Comparison of ENCODE assay signal across 29 cellular contexts in the genomic region with DNA sequence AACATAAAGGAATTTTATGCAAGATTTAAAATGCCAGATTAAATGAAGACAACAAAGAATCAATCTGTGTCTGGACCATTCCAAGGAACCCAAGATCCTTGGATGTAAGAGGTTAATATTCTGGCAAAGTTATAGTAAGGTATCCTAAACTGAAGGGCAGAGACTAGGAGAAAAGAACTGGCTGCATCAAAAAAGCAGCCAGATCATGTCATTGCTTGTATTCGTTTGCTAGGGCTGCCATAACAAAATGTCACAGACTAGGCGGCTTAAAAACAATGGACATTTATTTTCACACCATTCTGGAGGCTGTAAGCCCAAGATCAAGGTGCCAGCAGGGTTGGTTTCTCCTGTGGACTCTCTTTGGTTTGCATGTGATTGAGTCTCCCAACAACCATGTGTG.
"Had no signal": no experiment of that assay in that cellular context is flagged by ENCODE, and none has a peak within 500 bp of the region (broad histone marks: within the 10 kb centered on the region; RNA-seq: fewer than 3 reads in every experiment).

No MANE protein-coding gene starts in this region.

- H3K4me1 ChIP-seq: stomach, suprapubic skin, testis, thyroid gland, tibial artery, tibial nerve, transverse colon, upper lobe of left lung, upper lobe of right lung, uterus, vagina had no signal

- H3K27me3 Mint-ChIP-seq: stimulated activated naive CD8-positive, alpha-beta T cell treated with anti-CD3 and anti-CD28 coated beads, Interleukin-15, Interleukin-2, amounts not matched to agents 100 ng/mL and 50 ng/mL, for 24 hours had no signal

- H3K36me3 Mint-ChIP-seq: stimulated activated effector memory CD8-positive, alpha-beta T cell treated with anti-CD3 and anti-CD28 coated beads, Interleukin-12 subunit alpha, Interleukin-12 subunit beta, amount 100 ng/mL, for 72 hours; stimulated activated memory B cell treated with anti-CD40 and anti-IgM and Interleukin-4, amounts not matched to agents 10 μg/mL and 1 μg/mL and 100 μg/mL, for 72 hours; stimulated activated naive B cell treated with anti-CD40 and anti-IgM and Interleukin-4, amounts not matched to agents 10 μg/mL and 1 μg/mL and 100 μg/mL, for 72 hours; type B pancreatic cell had no signal

- H3K4me3 ChIP-seq: stomach, suprapubic skin, testis, thoracic aorta, thyroid gland, tibial artery, tibial nerve, transverse colon, upper lobe of left lung, upper lobe of right lung, uterus, vagina had no signal

- FAIRE-seq: urothelium cell line had no signal

- H3K27ac ChIP-seq: stomach, suprapubic skin, testis, thoracic aorta, thyroid gland, tibial artery, tibial nerve, transverse colon, upper lobe of left lung, upper lobe of right lung, uterus, vagina had no signal

- H3K4me1 Mint-ChIP-seq: stimulated activated effector memory CD8-positive, alpha-beta T cell treated with anti-CD3 and anti-CD28 coated beads, Interleukin-12 subunit alpha, Interleukin-12 subunit beta, amount 100 ng/mL, for 72 hours; stimulated activated memory B cell treated with anti-CD40 and anti-IgM and Interleukin-4, amounts not matched to agents 10 μg/mL and 1 μg/mL and 100 μg/mL, for 72 hours; stimulated activated naive B cell treated with anti-CD40 and anti-IgM and Interleukin-4, amounts not matched to agents 10 μg/mL and 1 μg/mL and 100 μg/mL, for 72 hours; stimulated activated naive CD8-positive, alpha-beta T cell treated with anti-CD3 and anti-CD28 coated beads, Interleukin-15, amount 100 ng/mL, for 72 hours had no signal

- DNase-seq: stimulated activated CD4-positive, alpha-beta T cell treated with anti-CD3 and anti-CD28 coated beads, Interleukin-2, amount 100 ng/mL, for 48 hours; stimulated activated CD4-positive, alpha-beta T cell treated with anti-CD3 and anti-CD28 coated beads, Interleukin-4, amount 100 ng/mL, for 1 hour; stimulated activated CD4-positive, alpha-beta T cell treated with anti-CD3 and anti-CD28 coated beads, Interleukin-4, amount 100 ng/mL, for 24 hours; stimulated activated CD4-positive, alpha-beta T cell treated with anti-CD3 and anti-CD28 coated beads, Interleukin-4, amount 100 ng/mL, for 4 hours; stimulated activated CD8-positive, alpha-beta memory T cell treated with anti-CD3 and anti-CD28 coated beads, Interleukin-4, amount 100 ng/mL, for 48 hours; stimulated activated naive B cell treated with anti-CD40 and anti-IgM and Interleukin-4, amounts not matched to agents 10 μg/mL and 1 μg/mL and 100 μg/mL, for 72 hours; stimulated activated naive CD4-positive, alpha-beta T cell; stimulated activated naive CD4-positive, alpha-beta T cell treated with Interleukin-2 at 50 U/mL for 16 hours; stimulated activated naive CD8-positive, alpha-beta T cell treated with anti-CD3 and anti-CD28 coated beads, Interleukin-15, amount 100 ng/mL, for 72 hours; stimulated activated naive CD8-positive, alpha-beta T cell treated with anti-CD3 and anti-CD28 coated beads, Interleukin-15, Interleukin-2, amounts not matched to agents 100 U/mL and 50 U/mL, for 24 hours; stomach; substantia nigra; testis; thyroid gland; tibial artery; transverse colon; trophoblast cell; upper lobe of left lung; upper lobe of right lung; uterus had no signal

- H3K4me3 Mint-ChIP-seq: stimulated activated effector memory CD8-positive, alpha-beta T cell treated with anti-CD3 and anti-CD28 coated beads, Interleukin-12 subunit alpha, Interleukin-12 subunit beta, amount 100 ng/mL, for 72 hours; stimulated activated memory B cell treated with anti-CD40 and anti-IgM and Interleukin-4, amounts not matched to agents 10 μg/mL and 1 μg/mL and 100 μg/mL, for 72 hours; stimulated activated naive B cell treated with anti-CD40 and anti-IgM and Interleukin-4, amounts not matched to agents 10 μg/mL and 1 μg/mL and 100 μg/mL, for 72 hours; stimulated activated naive CD8-positive, alpha-beta T cell treated with anti-CD3 and anti-CD28 coated beads, Interleukin-15, amount 100 ng/mL, for 72 hours; stimulated activated naive CD8-positive, alpha-beta T cell treated with anti-CD3 and anti-CD28 coated beads, Interleukin-15, Interleukin-2, amounts not matched to agents 100 ng/mL and 50 ng/mL, for 24 hours; type B pancreatic cell had no signal

- H3K9me3 Mint-ChIP-seq: type B pancreatic cell had no signal

- H3K27ac Mint-ChIP-seq: stimulated activated effector memory CD8-positive, alpha-beta T cell treated with anti-CD3 and anti-CD28 coated beads, Interleukin-12 subunit alpha, Interleukin-12 subunit beta, amount 100 ng/mL, for 72 hours; stimulated activated memory B cell treated with anti-CD40 and anti-IgM and Interleukin-4, amounts not matched to agents 10 μg/mL and 1 μg/mL and 100 μg/mL, for 72 hours; stimulated activated naive B cell treated with anti-CD40 and anti-IgM and Interleukin-4, amounts not matched to agents 10 μg/mL and 1 μg/mL and 100 μg/mL, for 72 hours; stimulated activated naive CD8-positive, alpha-beta T cell treated with anti-CD3 and anti-CD28 coated beads, Interleukin-15, amount 100 ng/mL, for 72 hours; stimulated activated naive CD8-positive, alpha-beta T cell treated with anti-CD3 and anti-CD28 coated beads, Interleukin-15, Interleukin-2, amounts not matched to agents 100 ng/mL and 50 ng/mL, for 24 hours; type B pancreatic cell had no signal

- ATAC-seq: stimulated activated effector memory CD8-positive, alpha-beta T cell treated with anti-CD3 and anti-CD28 coated beads, Interleukin-12 subunit alpha, Interleukin-12 subunit beta, amount 100 ng/mL, for 72 hours; stimulated activated memory B cell treated with anti-CD40 and anti-IgM and Interleukin-4, amounts not matched to agents 10 μg/mL and 1 μg/mL and 100 μg/mL, for 72 hours; stimulated activated naive B cell treated with anti-CD40 and anti-IgM and Interleukin-4, amounts not matched to agents 10 μg/mL and 1 μg/mL and 100 μg/mL, for 72 hours; stimulated activated naive CD8-positive, alpha-beta T cell treated with anti-CD3 and anti-CD28 coated beads, Interleukin-15, amount 100 ng/mL, for 72 hours; stimulated activated naive CD8-positive, alpha-beta T cell treated with anti-CD3 and anti-CD28 coated beads, Interleukin-15, Interleukin-2, amounts not matched to agents 100 U/mL and 50 U/mL, for 24 hours; upper lobe of right lung had no signal

- H3K9me3 ChIP-seq: stomach, testis, thoracic aorta, thyroid gland, transverse colon, upper lobe of left lung, upper lobe of right lung, uterus, vagina had no signal
